In genomic region chr6:159416891-159417540, GRCh38 we compare ENCODE assay signal across 15 cellular contexts.
DNase-seq lines count a peak whose midpoint lies in the region.
"Had no signal": no experiment of that assay in that cellular context is flagged by ENCODE, and none has a peak within 500 bp of the region (broad histone marks: within the 10 kb centered on the region; RNA-seq: fewer than 3 reads in every experiment).

No MANE protein-coding gene starts in this region.

- H3K27ac Mint-ChIP-seq in immature natural killer cell: no peak overlapping the region
- H3K27ac Mint-ChIP-seq: CD4-positive, alpha-beta memory T cell; HFFc6 had no signal

- DNase-seq in AG20443 (ENCODE audit: low spot score): peak; percentile 32
- peak; percentile 41 for DNase-seq in RPMI7951 (ENCODE audit: low read depth)
- peak; percentile 8 for DNase-seq in kidney tubule cell (ENCODE audit: low spot score)
- no peak for DNase-seq in activated effector memory CD4-positive, alpha-beta T cell treated with anti-CD3 and anti-CD28 coated beads, Interleukin-2, amount 50 U/mL, for 16 hours
- DNase-seq in immature natural killer cell: no peak
- DNase-seq in activated T-cell treated with anti-CD3 and anti-CD28 coated beads, Interleukin-2, amount 50 U/mL, for 48 hours: no peak
- DNase-seq: C1 segment of cervical spinal cord; Calu3; CD4-positive, alpha-beta memory T cell; COR-L47; DMS53; DMS79 treated with DMSO at 0.1 percent for 48 hours; GF-D8; GOT3; HFFc6 had no signal

- H3K36me3 Mint-ChIP-seq in immature natural killer cell: peaks cover 0 to 6% (median 0%) of the 10 kb centered on the region in 3 donors
- H3K36me3 Mint-ChIP-seq: CD4-positive, alpha-beta memory T cell had no signal

- H3K9me3 Mint-ChIP-seq in immature natural killer cell: peaks cover 0 to 34% (median 11%) of the 10 kb centered on the region in 6 donors

- H3K27me3 Mint-ChIP-seq in immature natural killer cell (ENCODE audit: low read depth in 3 of 3): peaks cover 1 to 8% (median 5%) of the 10 kb centered on the region in 3 donors

- H3K4me1 Mint-ChIP-seq in immature natural killer cell: no peaks in the 10 kb centered on the region
- H3K4me1 Mint-ChIP-seq: CD4-positive, alpha-beta memory T cell had no signal

- H3K4me3 Mint-ChIP-seq in immature natural killer cell: no peak overlapping the region
- H3K4me3 Mint-ChIP-seq: CD4-positive, alpha-beta memory T cell; HFFc6 had no signal

Comparison
In these comparisons a context has a peak if more than half of its experiments do, and no peak if none do; other contexts are left out.
1. DNase-seq: peak in AG20443 (single experiment), RPMI7951 (single experiment) and kidney tubule cell (single experiment); none in activated effector memory CD4-positive, alpha-beta T cell treated with anti-CD3 and anti-CD28 coated beads, Interleukin-2, amount 50 U/mL, for 16 hours (single experiment), immature natural killer cell (0 of 3) and activated T-cell treated with anti-CD3 and anti-CD28 coated beads, Interleukin-2, amount 50 U/mL, for 48 hours (0 of 2).